7 cellular contexts compared by ENCODE assay signal in genomic region chr20:36950432-36951197, GRCh38.
A peak's percentile ranks its signal among the peaks of the same experiment; 100 is the strongest.
DNase-seq lines count a peak whose midpoint lies in the region; ATAC-seq and TF ChIP-seq lines count a peak whose summit lies in the region.

No MANE protein-coding gene starts in this region.

- no peaks in the 10 kb centered on the region for H3K9me3 Mint-ChIP-seq in memory B cell

- peak overlapping the region; percentile 93 for H3K4me3 Mint-ChIP-seq in memory B cell

- H3K4me1 Mint-ChIP-seq in memory B cell: peaks cover 16% of the 10 kb centered on the region

- peaks cover 0 to 55% (median 6%) of the 10 kb centered on the region in 4 donors for H3K4me1 ChIP-seq in tibial artery

- peak overlapping the region; percentile 86 to 90 for H3K27ac ChIP-seq in tibial artery

- TF ChIP-seq CTCF in GM06990 (IDR thresholded peaks at IDR 0.05; ENCODE audit: insufficient read depth, low read length, poor library complexity, severe bottlenecking) (no peak), tibial artery (IDR thresholded peaks at IDR 0.05) (peak; percentile 2 to 20)

- no peaks in the 10 kb centered on the region for H3K36me3 Mint-ChIP-seq in memory B cell

- intact Hi-C loops in tibial artery (cut with DNase I; ENCODE audit: low total_unique reads): no loop called here

- peak; percentile 1 for ATAC-seq in HG02938 (IDR thresholded peaks at IDR 0.05; ENCODE audit: unreplicated experiment)
- no peak for ATAC-seq in memory B cell (ENCODE audit: low read depth)

- no peaks in the 10 kb centered on the region for H3K27me3 ChIP-seq in GM06990 (replicated peaks; ENCODE audit: control insufficient read depth, insufficient read depth, low read length)
- H3K27me3 ChIP-seq in tibial artery: no peaks in the 10 kb centered on the region

- H3K4me3 ChIP-seq in GM06990 (replicated peaks; ENCODE audit: low read depth, low read length): peak overlapping the region; percentile 93
- H3K4me3 ChIP-seq in tibial artery: peak overlapping the region; percentile 84 to 98

- H3K27me3 Mint-ChIP-seq in memory B cell: no peaks in the 10 kb centered on the region

- DNase-seq in GM06990 (ENCODE audit: extremely low read depth, insufficient read length): no peak
- DNase-seq in T-helper 2 cell: peak in 3 of 5 experiments; percentile 41 to 57 (median 53)
- DNase-seq in effector CD4-positive, alpha-beta T cell: peak; percentile 27
- peak in 1 of 2 donors; percentile 10 for DNase-seq in memory B cell (ENCODE audit: low spot score in 2 of 2)
- DNase-seq in tibial artery: peak in 1 of 2 donors; percentile 29
- no peak for DNase-seq in ecto neural progenitor cell (ENCODE audit: low spot score)

- H3K36me3 ChIP-seq in GM06990 (ENCODE audit: control insufficient read depth, insufficient read depth, low read length) (no peaks in the 10 kb centered on the region), tibial artery (peaks cover 8 to 12% (median 9%) of the 10 kb centered on the region in 3 donors)

- no peaks in the 10 kb centered on the region for H3K9me3 ChIP-seq in tibial artery

- H3K27ac Mint-ChIP-seq in memory B cell: peak overlapping the region; percentile 82

Comparison
In these comparisons a context has a peak if more than half of its experiments do, and no peak if none do; other contexts are left out.
1. DNase-seq: peak in T-helper 2 cell (3 of 5) and effector CD4-positive, alpha-beta T cell (single experiment); none in GM06990 (single experiment) and ecto neural progenitor cell (single experiment).